Comparison of ENCODE assay signal across 7 cellular contexts in genomic region chr10:110356628-110357245, GRCh38. TPM values are rescaled to one million over a fixed set of nuclear protein-coding genes. Genes with fewer than 3 reads are reported as not detected.
DNase-seq lines count a peak whose midpoint lies in the region; ATAC-seq and TF ChIP-seq lines count a peak whose summit lies in the region.

No MANE protein-coding gene starts in this region.

- ATAC-seq in GM19023 (IDR thresholded peaks at IDR 0.05; ENCODE audit: unreplicated experiment) = peak; percentile 74
- ATAC-seq in HG03025 (IDR thresholded peaks at IDR 0.05; ENCODE audit: low FRiP score, unreplicated experiment) = peak; percentile 62

- no peaks in the 10 kb centered on the region for H3K36me3 ChIP-seq in prostate gland

- 58% methylated on average over 19 of the region's 19 CpGs for WGBS in prostate gland

- DNase-seq in T-helper 2 cell (peak in 4 of 5 experiments; percentile 29 to 97 (median 66)), cardiac fibroblast (ENCODE audit: low read depth in 2 of 2) (peak; percentile 66 to 90), prostate gland (ENCODE audit: low spot score) (peak; percentile 10), NCI-H146 (lab: John Stamatoyannopoulos, UW) (no peak), middle frontal gyrus (ENCODE audit: extremely low spot score, low spot score) (no peak)

- H3K4me3 ChIP-seq in cardiac fibroblast (replicated peaks in 1 of 2; ENCODE audit: low read depth in 2 of 2, low read length in 2 of 2) = no peak overlapping the region
- H3K4me3 ChIP-seq in prostate gland = no peak overlapping the region

- intact Hi-C loops in prostate gland (cut with DNase I) = loop anchor here (5.0 kb wide), 1 partner anchor 146 kb away; no protein-coding TSS in a partner anchor

- no peaks in the 10 kb centered on the region for H3K27me3 ChIP-seq in prostate gland (replicated peaks; ENCODE audit: insufficient read depth)

- H3K4me1 ChIP-seq in prostate gland (replicated peaks) = no peaks in the 10 kb centered on the region

- TF ChIP-seq POLR2A in prostate gland (IDR thresholded peaks at IDR 0.05) = no peak

- no peaks in the 10 kb centered on the region for H3K9me3 ChIP-seq in prostate gland

- H3K27ac ChIP-seq in prostate gland = no peak overlapping the region

- TF ChIP-seq CTCF in cardiac fibroblast (IDR thresholded peaks at IDR 0.05; ENCODE audit: low read depth, low read length) (no peak), prostate gland (IDR thresholded peaks at IDR 0.05) (no peak)

RNA-seq across cellular contexts. Expression of gene SMNDC1, which starts 52.0 kb away (rescaled TPM):
- 10 to 100 TPM in 1 of 2 donors, 1 to 10 TPM in 1; 8.0 to 11.0 TPM for total RNA-seq in prostate gland

Comparison
In these comparisons a context has a peak if more than half of its experiments do, and no peak if none do; other contexts are left out.
1. DNase-seq: peak in T-helper 2 cell (4 of 5), cardiac fibroblast (2 of 2) and prostate gland (single experiment); none in NCI-H146 (single experiment) and middle frontal gyrus (single experiment).